1 cellular context compared by ENCODE assay signal in genomic region chr12:130818381-130819247, GRCh38.
A peak's percentile ranks its signal among the peaks of the same experiment; 100 is the strongest.
TF ChIP-seq lines count a peak whose summit lies in the region.

No MANE protein-coding gene starts in this region.

TF ChIP-seq in GM12878, 131 proteins besides CTCF, POLR2A, EP300 and RAD21 (continued from another document):
- TF ChIP-seq SRF (IDR thresholded peaks at IDR 0.05; ENCODE audit: low read depth in 2 of 2, low read length in 2 of 2) (0 out of 4 replicates have a peak, but pooled peaks of 1 of the 2 experiments have one; percentile 32), EZH2 (IDR thresholded peaks at IDR 0.05; ENCODE audit: borderline replicate concordance, control insufficient read depth, low read depth, low read length) (no peak), ZNF217 (IDR thresholded peaks at IDR 0.05) (no peak), STAT1 (conservative IDR thresholded peaks at IDR 0.05) (0 out of 2 replicates have a peak, but pooled peaks have one; percentile 38), WRNIP1 (IDR thresholded peaks at IDR 0.05; ENCODE audit: borderline replicate concordance, low read depth, low read length) (0 out of 2 replicates have a peak, but pooled peaks have one; percentile 43), TBL1XR1 (IDR thresholded peaks at IDR 0.05; ENCODE audit: low read depth, low read length) (0 out of 2 replicates have a peak, but pooled peaks have one; percentile 32), CREB1 (IDR thresholded peaks at IDR 0.05; ENCODE audit: low read depth) (peak; percentile 61; the same call in 1 of the 2 replicates), YY1 (IDR thresholded peaks at IDR 0.05; ENCODE audit: low read depth, low read length) (peak; percentile 69), NRF1 (conservative IDR thresholded peaks at IDR 0.05; ENCODE audit: low read depth, low read length) (0 out of 2 replicates have a peak, but pooled peaks have one; percentile 17), JUND (IDR thresholded peaks at IDR 0.05; ENCODE audit: low read depth, low read length) (no peak), GATAD2B (conservative IDR thresholded peaks at IDR 0.05; ENCODE audit: low read depth) (0 out of 2 replicates have a peak, but pooled peaks have one; percentile 7), NR2C1 (IDR thresholded peaks at IDR 0.05) (no peak), HDAC2 (IDR thresholded peaks at IDR 0.05) (no peak), SMARCA5 (IDR thresholded peaks at IDR 0.05) (peak; percentile 58; the same call in 1 of the 2 replicates), NR2F1 (conservative IDR thresholded peaks at IDR 0.05) (0 out of 2 replicates have a peak, but pooled peaks have one; percentile 30), IKZF2 (IDR thresholded peaks at IDR 0.05) (peak; percentile 16 to 40; a peak in 1 of 4 replicates), SMC3 (IDR thresholded peaks at IDR 0.05; ENCODE audit: borderline replicate concordance, low read length) (peak; percentile 79), GABPA (IDR thresholded peaks at IDR 0.05; ENCODE audit: low read depth) (no peak), IKZF1 (conservative IDR thresholded peaks at IDR 0.05) (peak; percentile 39), EGR1 (IDR thresholded peaks at IDR 0.05; ENCODE audit: borderline replicate concordance in 1 of 2, low read depth in 2 of 2, low read length in 2 of 2) (0 out of 3 replicates have a peak, but pooled peaks of 1 of the 2 experiments have one; percentile 12), FOXM1 (IDR thresholded peaks at IDR 0.05; ENCODE audit: low read depth, low read length) (peak; percentile 36; the same call in 1 of the 2 replicates), TCF12 (IDR thresholded peaks at IDR 0.05; ENCODE audit: low read depth, low read length) (peak; percentile 31; the same call in 1 of the 2 replicates), ZNF592 (IDR thresholded peaks at IDR 0.05) (peak; percentile 72), CREM (IDR thresholded peaks at IDR 0.05; ENCODE audit: low read depth) (peak; percentile 57; the same call in 1 of the 2 replicates), CBX5 (IDR thresholded peaks at IDR 0.05; ENCODE audit: low read depth) (0 out of 2 replicates have a peak, but pooled peaks have one; percentile 20), MEF2A (IDR thresholded peaks at IDR 0.05; ENCODE audit: insufficient read depth, low read depth, low read length) (no peak), KDM1A (IDR thresholded peaks at IDR 0.05; ENCODE audit: borderline replicate concordance) (no peak), RB1 (IDR thresholded peaks at IDR 0.05; ENCODE audit: borderline replicate concordance) (0 out of 2 replicates have a peak, but pooled peaks have one; percentile 49), PAX5 (IDR thresholded peaks at IDR 0.05; ENCODE audit: borderline replicate concordance, low read depth, low read length) (peak; percentile 14; the same call in 1 of the 2 replicates)
- TF ChIP-seq, protein P1, sequence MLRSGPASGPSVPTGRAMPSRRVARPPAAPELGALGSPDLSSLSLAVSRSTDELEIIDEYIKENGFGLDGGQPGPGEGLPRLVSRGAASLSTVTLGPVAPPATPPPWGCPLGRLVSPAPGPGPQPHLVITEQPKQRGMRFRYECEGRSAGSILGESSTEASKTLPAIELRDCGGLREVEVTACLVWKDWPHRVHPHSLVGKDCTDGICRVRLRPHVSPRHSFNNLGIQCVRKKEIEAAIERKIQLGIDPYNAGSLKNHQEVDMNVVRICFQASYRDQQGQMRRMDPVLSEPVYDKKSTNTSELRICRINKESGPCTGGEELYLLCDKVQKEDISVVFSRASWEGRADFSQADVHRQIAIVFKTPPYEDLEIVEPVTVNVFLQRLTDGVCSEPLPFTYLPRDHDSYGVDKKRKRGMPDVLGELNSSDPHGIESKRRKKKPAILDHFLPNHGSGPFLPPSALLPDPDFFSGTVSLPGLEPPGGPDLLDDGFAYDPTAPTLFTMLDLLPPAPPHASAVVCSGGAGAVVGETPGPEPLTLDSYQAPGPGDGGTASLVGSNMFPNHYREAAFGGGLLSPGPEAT (IDR thresholded peaks at IDR 0.05; ENCODE audit: low read depth), result 0 out of 2 replicates have a peak, but pooled peaks have one; percentile 28
- TF ChIP-seq, protein P2, sequence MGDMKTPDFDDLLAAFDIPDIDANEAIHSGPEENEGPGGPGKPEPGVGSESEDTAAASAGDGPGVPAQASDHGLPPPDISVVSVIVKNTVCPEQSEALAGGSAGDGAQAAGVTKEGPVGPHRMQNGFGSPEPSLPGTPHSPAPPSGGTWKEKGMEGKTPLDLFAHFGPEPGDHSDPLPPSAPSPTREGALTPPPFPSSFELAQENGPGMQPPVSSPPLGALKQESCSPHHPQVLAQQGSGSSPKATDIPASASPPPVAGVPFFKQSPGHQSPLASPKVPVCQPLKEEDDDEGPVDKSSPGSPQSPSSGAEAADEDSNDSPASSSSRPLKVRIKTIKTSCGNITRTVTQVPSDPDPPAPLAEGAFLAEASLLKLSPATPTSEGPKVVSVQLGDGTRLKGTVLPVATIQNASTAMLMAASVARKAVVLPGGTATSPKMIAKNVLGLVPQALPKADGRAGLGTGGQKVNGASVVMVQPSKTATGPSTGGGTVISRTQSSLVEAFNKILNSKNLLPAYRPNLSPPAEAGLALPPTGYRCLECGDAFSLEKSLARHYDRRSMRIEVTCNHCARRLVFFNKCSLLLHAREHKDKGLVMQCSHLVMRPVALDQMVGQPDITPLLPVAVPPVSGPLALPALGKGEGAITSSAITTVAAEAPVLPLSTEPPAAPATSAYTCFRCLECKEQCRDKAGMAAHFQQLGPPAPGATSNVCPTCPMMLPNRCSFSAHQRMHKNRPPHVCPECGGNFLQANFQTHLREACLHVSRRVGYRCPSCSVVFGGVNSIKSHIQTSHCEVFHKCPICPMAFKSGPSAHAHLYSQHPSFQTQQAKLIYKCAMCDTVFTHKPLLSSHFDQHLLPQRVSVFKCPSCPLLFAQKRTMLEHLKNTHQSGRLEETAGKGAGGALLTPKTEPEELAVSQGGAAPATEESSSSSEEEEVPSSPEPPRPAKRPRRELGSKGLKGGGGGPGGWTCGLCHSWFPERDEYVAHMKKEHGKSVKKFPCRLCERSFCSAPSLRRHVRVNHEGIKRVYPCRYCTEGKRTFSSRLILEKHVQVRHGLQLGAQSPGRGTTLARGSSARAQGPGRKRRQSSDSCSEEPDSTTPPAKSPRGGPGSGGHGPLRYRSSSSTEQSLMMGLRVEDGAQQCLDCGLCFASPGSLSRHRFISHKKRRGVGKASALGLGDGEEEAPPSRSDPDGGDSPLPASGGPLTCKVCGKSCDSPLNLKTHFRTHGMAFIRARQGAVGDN (IDR thresholded peaks at IDR 0.05), result peak; percentile 87
